In genomic region chr13:48233097-48233885, GRCh38 we compare ENCODE assay signal across 8 cellular contexts. TPM values are rescaled to one million over a fixed set of nuclear protein-coding genes. Genes with fewer than 3 reads are reported as not detected.
A peak's percentile ranks its signal among the peaks of the same experiment; 100 is the strongest.
DNase-seq lines count a peak whose midpoint lies in the region; ATAC-seq, FAIRE-seq and TF ChIP-seq lines count a peak whose summit lies in the region.

TSS of gene ITM2B (plus strand) at chr13:48233206. CDS start at chr13:48233361, 155 bp downstream.

- peak; percentile 40 for DNase-seq in D721Med (ENCODE audit: insufficient read length, low spot score)
- DNase-seq in HuH-7 (ENCODE audit: low spot score): peak; percentile 71
- DNase-seq in SJSA1 (ENCODE audit: low read depth in 1 of 2, low spot score in 2 of 2): peak; percentile 61 to 69
- peak; percentile 76 for DNase-seq in activated naive CD4-positive, alpha-beta T cell treated with anti-CD3 and anti-CD28 coated beads, Interleukin-2, amount 10 ng/mL, durations not matched to agents 7 days and 5 days
- DNase-seq in globus pallidus (ENCODE audit: low spot score): peak; percentile 82
- peak; percentile 66 for DNase-seq in occipital lobe (lab: John Stamatoyannopoulos, UW)

- H3K27ac Mint-ChIP-seq in activated naive CD4-positive, alpha-beta T cell treated with anti-CD3 and anti-CD28 coated beads, Interleukin-2, amount 10 ng/mL, durations not matched to agents 7 days and 5 days: peak within 1 kb of the TSS; percentile 95

- ATAC-seq in GM21381 (IDR thresholded peaks at IDR 0.05; ENCODE audit: unreplicated experiment): peak; percentile 49

- H3K4me3 Mint-ChIP-seq in activated naive CD4-positive, alpha-beta T cell treated with anti-CD3 and anti-CD28 coated beads, Interleukin-2, amount 10 ng/mL, durations not matched to agents 7 days and 5 days: peak within 1 kb of the TSS; percentile 93

- TF ChIP-seq CTCF in D721Med (IDR thresholded peaks at IDR 0.05; ENCODE audit: insufficient read depth, missing control alignments): peak; percentile 40

- peaks cover 38% of the 10 kb centered on the region for H3K36me3 Mint-ChIP-seq in activated naive CD4-positive, alpha-beta T cell treated with anti-CD3 and anti-CD28 coated beads, Interleukin-2, amount 10 ng/mL, durations not matched to agents 7 days and 5 days

- H3K27ac ChIP-seq in SJSA1: peak within 1 kb of the TSS; percentile 89
- H3K27ac ChIP-seq in thymus (ENCODE audit: low read depth): peak within 1 kb of the TSS; percentile 97

- no peaks in the 10 kb centered on the region for H3K9me3 Mint-ChIP-seq in activated naive CD4-positive, alpha-beta T cell treated with anti-CD3 and anti-CD28 coated beads, Interleukin-2, amount 10 ng/mL, durations not matched to agents 7 days and 5 days

- FAIRE-seq in D721Med (lab: Jason Lieb, UNC): no peak

- WGBS in thymus: under 1% methylated on average over 87 of the region's 87 CpGs

- H3K36me3 ChIP-seq in SJSA1 (peaks cover 6% of the 10 kb centered on the region), thymus (ENCODE audit: control insufficient read depth, insufficient read depth) (no peaks in the 10 kb centered on the region)

- H3K27me3 Mint-ChIP-seq in activated naive CD4-positive, alpha-beta T cell treated with anti-CD3 and anti-CD28 coated beads, Interleukin-2, amount 10 ng/mL, durations not matched to agents 7 days and 5 days: peaks cover 15% of the 10 kb centered on the region

- H3K4me1 ChIP-seq in SJSA1 (replicated peaks): peaks cover 18% of the 10 kb centered on the region
- peaks cover 14% of the 10 kb centered on the region for H3K4me1 ChIP-seq in thymus (ENCODE audit: control insufficient read depth, insufficient read depth, low read length)

- H3K27me3 ChIP-seq in SJSA1 (replicated peaks) (no peaks in the 10 kb centered on the region; the same call in 1 of the 2 replicates), thymus (ENCODE audit: control insufficient read depth, insufficient read depth) (no peaks in the 10 kb centered on the region)

- no peaks in the 10 kb centered on the region for H3K9me3 ChIP-seq in SJSA1 (replicated peaks)
- no peaks in the 10 kb centered on the region for H3K9me3 ChIP-seq in thymus (ENCODE audit: control insufficient read depth)

- H3K4me3 ChIP-seq in SJSA1: peak within 1 kb of the TSS; percentile 98
- H3K4me3 ChIP-seq in thymus (ENCODE audit: low read length): peak within 1 kb of the TSS; percentile 82

- peaks cover 47% of the 10 kb centered on the region for H3K4me1 Mint-ChIP-seq in activated naive CD4-positive, alpha-beta T cell treated with anti-CD3 and anti-CD28 coated beads, Interleukin-2, amount 10 ng/mL, durations not matched to agents 7 days and 5 days

- CTCF ChIA-PET in activated naive CD4-positive, alpha-beta T cell treated with anti-CD3 and anti-CD28 coated beads, Interleukin-2, amount 10 ng/mL, durations not matched to agents 7 days and 5 days (lab: Charles Lee): interaction anchor here (0.8 to 1.9 kb wide), 13 partner anchors 11 to 346 kb away, joined by 3 to 21 read pairs (median 4); partner anchors contain the start of genes MED4 and NUDT15

RNA-seq across cellular contexts. Expression of gene ITM2B, which starts in this region (rescaled TPM):
- total RNA-seq in SJSA1 (2014; rRNA removed; shearing (Covaris generic)): 142 and 172 TPM in 2 replicates
- total RNA-seq in occipital lobe: 135 TPM
- polyA plus RNA-seq in thymus: 720 TPM

Comparison
In these comparisons a context has a peak if more than half of its experiments do, and no peak if none do; other contexts are left out.
1. Peak in every context shown above with its lines: DNase-seq, ATAC-seq, H3K4me3 ChIP-seq and H3K27ac ChIP-seq.